1 cellular context compared by ENCODE assay signal in genomic region chr15:41283653-41284424, GRCh38.
TF ChIP-seq lines count a peak whose summit lies in the region.

No MANE protein-coding gene starts in this region.

TF ChIP-seq in HepG2, 621 proteins besides CTCF, POLR2A, EP300 and RAD21 (continued from another document and continues in another):
- TF ChIP-seq GPN1 (CRISPR knock-in tag; IDR thresholded peaks at IDR 0.05; ENCODE audit: borderline replicate concordance) (no peak), SP4 (CRISPR knock-in tag; IDR thresholded peaks at IDR 0.05) (peak; percentile 74), TRIM24 (CRISPR knock-in tag; IDR thresholded peaks at IDR 0.05) (no peak), ZBTB37 (CRISPR knock-in tag; IDR thresholded peaks at IDR 0.05) (no peak), ZNF280B (CRISPR knock-in tag; IDR thresholded peaks at IDR 0.05; ENCODE audit: borderline replicate concordance) (no peak), NFYB (CRISPR knock-in tag; IDR thresholded peaks at IDR 0.05) (peak; percentile 99), GATAD1 (CRISPR knock-in tag; IDR thresholded peaks at IDR 0.05) (peak; percentile 65), RARA (CRISPR knock-in tag; IDR thresholded peaks at IDR 0.05) (no peak), CHD2 (IDR thresholded peaks at IDR 0.05; ENCODE audit: low read depth, low read length) (peak; percentile 67), TFDP1 (CRISPR knock-in tag; IDR thresholded peaks at IDR 0.05; ENCODE audit: borderline replicate concordance) (peak; percentile 95), ZNF101 (CRISPR knock-in tag; IDR thresholded peaks at IDR 0.05; ENCODE audit: borderline replicate concordance, low read depth) (no peak), ZNF460 (CRISPR knock-in tag; IDR thresholded peaks at IDR 0.05; ENCODE audit: borderline replicate concordance) (no peak), ZZZ3 (CRISPR knock-in tag; IDR thresholded peaks at IDR 0.05; ENCODE audit: borderline replicate concordance) (peak; percentile 74; the same call in 1 of the 2 replicates), ZNF562 (CRISPR knock-in tag; IDR thresholded peaks at IDR 0.05; ENCODE audit: borderline replicate concordance) (no peak), PAX8 (CRISPR knock-in tag; IDR thresholded peaks at IDR 0.05; ENCODE audit: borderline replicate concordance) (peak; percentile 76; the same call in 1 of the 2 replicates), NRL (CRISPR knock-in tag; IDR thresholded peaks at IDR 0.05; ENCODE audit: borderline replicate concordance) (no peak; the same call in 1 of the 2 replicates), ZMYM3 (CRISPR knock-in tag; IDR thresholded peaks at IDR 0.05) (no peak), LCORL (IDR thresholded peaks at IDR 0.05) (no peak), LCORL (CRISPR knock-in tag; IDR thresholded peaks at IDR 0.05) (no peak), THAP11 (CRISPR knock-in tag; IDR thresholded peaks at IDR 0.05) (peak; percentile 74), ZNF207 (IDR thresholded peaks at IDR 0.05; ENCODE audit: borderline replicate concordance) (no peak), SSRP1 (CRISPR knock-in tag; IDR thresholded peaks at IDR 0.05) (no peak), SMARCC2 (IDR thresholded peaks at IDR 0.05) (no peak), ZNF75D (CRISPR knock-in tag; IDR thresholded peaks at IDR 0.05; ENCODE audit: borderline replicate concordance) (no peak), MAFG (CRISPR knock-in tag; IDR thresholded peaks at IDR 0.05) (no peak), GLMP (CRISPR knock-in tag; IDR thresholded peaks at IDR 0.05; ENCODE audit: borderline replicate concordance) (no peak), SPEN (CRISPR knock-in tag; IDR thresholded peaks at IDR 0.05; ENCODE audit: low read depth) (peak; percentile 27; the same call in 1 of the 2 replicates), STAT6 (CRISPR knock-in tag; IDR thresholded peaks at IDR 0.05; ENCODE audit: borderline replicate concordance) (no peak), SALL2 (CRISPR knock-in tag; IDR thresholded peaks at IDR 0.05) (peak; percentile 75; the same call in 1 of the 2 replicates), ZNF766 (CRISPR knock-in tag; IDR thresholded peaks at IDR 0.05; ENCODE audit: borderline replicate concordance) (no peak), ZNF639 (CRISPR knock-in tag; conservative IDR thresholded peaks at IDR 0.05) (0 out of 2 replicates have a peak, but pooled peaks have one; percentile 78), ARHGAP35 (CRISPR knock-in tag; IDR thresholded peaks at IDR 0.05; ENCODE audit: borderline replicate concordance) (peak; percentile 87; the same call in 1 of the 2 replicates), SMAD1 (CRISPR knock-in tag; IDR thresholded peaks at IDR 0.05; ENCODE audit: borderline replicate concordance, low read depth) (peak; percentile 79; the same call in 1 of the 2 replicates), SALL1 (CRISPR knock-in tag; IDR thresholded peaks at IDR 0.05) (peak; percentile 49; the same call in 1 of the 2 replicates), FLYWCH1 (CRISPR knock-in tag; IDR thresholded peaks at IDR 0.05) (no peak), ZSCAN9 (CRISPR knock-in tag; IDR thresholded peaks at IDR 0.05; ENCODE audit: borderline replicate concordance) (no peak; the same call in 1 of the 2 replicates), ZNF468 (CRISPR knock-in tag; IDR thresholded peaks at IDR 0.05) (no peak), TRAFD1 (CRISPR knock-in tag; IDR thresholded peaks at IDR 0.05; ENCODE audit: borderline replicate concordance) (no peak), GATAD2A (CRISPR knock-in tag; IDR thresholded peaks at IDR 0.05) (no peak; the same call in 1 of the 2 replicates), SMAD3 (CRISPR knock-in tag; IDR thresholded peaks at IDR 0.05) (no peak; the same call in none of the 2 replicates), ZNF792 (CRISPR knock-in tag; IDR thresholded peaks at IDR 0.05) (no peak; the same call in 1 of the 2 replicates), ZNF576 (CRISPR knock-in tag; IDR thresholded peaks at IDR 0.05) (no peak), ZNF513 (CRISPR knock-in tag; conservative IDR thresholded peaks at IDR 0.05) (no peak), PTBP1 (IDR thresholded peaks at IDR 0.05; ENCODE audit: low read depth, low read length, poor library complexity, severe bottlenecking) (no peak), DPF2 (CRISPR knock-in tag; IDR thresholded peaks at IDR 0.05; ENCODE audit: borderline replicate concordance, low read depth) (no peak), FOSL1 (CRISPR knock-in tag; IDR thresholded peaks at IDR 0.05; ENCODE audit: borderline replicate concordance) (no peak), ZNF780A (CRISPR knock-in tag; IDR thresholded peaks at IDR 0.05) (no peak), HNF1B (CRISPR knock-in tag; IDR thresholded peaks at IDR 0.05) (no peak), DNMT3B (CRISPR knock-in tag; conservative IDR thresholded peaks at IDR 0.05) (no peak), ZNF430 (CRISPR knock-in tag; IDR thresholded peaks at IDR 0.05) (peak; percentile 84), ASH2L (IDR thresholded peaks at IDR 0.05; ENCODE audit: insufficient read length, low read depth, low read length) (peak; percentile 90), RFXAP (CRISPR knock-in tag; IDR thresholded peaks at IDR 0.05; ENCODE audit: borderline replicate concordance) (peak; percentile 82), ZNF549 (CRISPR knock-in tag; IDR thresholded peaks at IDR 0.05) (no peak), ZNF782 (CRISPR knock-in tag; IDR thresholded peaks at IDR 0.05; ENCODE audit: borderline replicate concordance) (peak; percentile 34), FOXA3 (CRISPR knock-in tag; IDR thresholded peaks at IDR 0.05) (peak; percentile 11; the same call in 1 of the 2 replicates), REPIN1 (CRISPR knock-in tag; IDR thresholded peaks at IDR 0.05; ENCODE audit: borderline replicate concordance, low read depth) (no peak), SNAPC2 (CRISPR knock-in tag; IDR thresholded peaks at IDR 0.05) (no peak), ZNF773 (CRISPR knock-in tag; IDR thresholded peaks at IDR 0.05; ENCODE audit: borderline replicate concordance) (0 out of 2 replicates have a peak, but pooled peaks have one; percentile 52), PRMT3 (CRISPR knock-in tag; IDR thresholded peaks at IDR 0.05; ENCODE audit: borderline replicate concordance, low read depth) (peak; percentile 64), ZNF12 (CRISPR knock-in tag; IDR thresholded peaks at IDR 0.05) (no peak), MIER3 (CRISPR knock-in tag; IDR thresholded peaks at IDR 0.05; ENCODE audit: borderline replicate concordance) (0 out of 2 replicates have a peak, but pooled peaks have one; percentile 54), CENPX (CRISPR knock-in tag; IDR thresholded peaks at IDR 0.05) (no peak)
